ENCODE assay signal across 8 cellular contexts in the genomic region with DNA sequence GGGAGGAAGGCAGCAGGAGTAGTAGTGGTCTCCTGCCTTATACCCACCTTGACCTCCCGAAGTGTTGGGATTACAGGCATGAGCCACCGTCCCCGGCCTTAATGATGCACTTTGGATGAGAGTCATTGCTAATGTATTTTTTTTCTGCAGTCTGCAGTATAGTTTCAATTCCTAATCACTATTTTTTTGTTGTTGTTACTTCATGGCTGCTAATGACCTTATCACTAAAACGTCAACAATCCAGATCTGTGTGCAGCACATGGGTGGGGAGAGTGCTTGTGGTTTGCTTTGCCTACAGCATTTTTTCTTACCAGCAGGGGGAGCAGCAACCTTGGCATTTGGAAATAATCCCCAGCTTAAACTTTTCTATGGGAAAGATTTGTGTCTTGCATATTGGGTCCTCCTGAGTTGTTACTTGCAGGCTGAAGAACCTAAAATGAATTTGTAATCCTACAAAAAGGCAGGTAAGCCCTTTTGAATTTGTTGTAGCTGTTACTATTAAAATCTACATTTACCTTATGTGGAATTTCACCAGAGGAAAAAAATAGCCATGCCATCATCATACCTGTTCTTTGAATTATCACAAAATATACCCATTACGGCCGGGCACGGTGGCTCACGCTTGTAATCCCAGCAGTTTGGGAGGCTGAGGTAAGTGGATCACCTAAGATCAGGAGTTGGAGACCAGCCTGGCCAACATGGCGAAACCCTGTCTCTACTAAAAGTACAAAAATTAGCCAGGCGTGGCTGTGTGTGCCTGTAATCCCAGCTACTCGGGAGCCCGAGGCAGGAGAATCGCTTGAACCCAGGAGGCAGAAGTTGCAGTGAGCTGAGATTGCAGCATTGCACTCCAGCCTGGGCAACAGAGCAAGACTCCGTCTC. TPM values are rescaled to one million over a fixed set of nuclear protein-coding genes. Genes with fewer than 3 reads are reported as not detected.
DNase-seq lines count a peak whose midpoint lies in the region; ATAC-seq and TF ChIP-seq lines count a peak whose summit lies in the region.

No MANE protein-coding gene starts in this region.

- peak; percentile 78 to 86 for TF ChIP-seq CTCF in left lung (IDR thresholded peaks at IDR 0.05)

- H3K4me3 ChIP-seq in left lung, result no peak overlapping the region

- intact Hi-C loops in left lung (cut with DNase I), result no loop called here

- peak; percentile 48 to 72 (median 69) for DNase-seq in NCI-H1417 (lab: John Stamatoyannopoulos, UW)
- DNase-seq in NCI-H1417 treated with DMSO at 0.1 percent for 48 hours (lab: John Stamatoyannopoulos, UW), result no peak
- DNase-seq in NCI-H2196 treated with DMSO at 0.1 percent for 48 hours (lab: John Stamatoyannopoulos, UW; ENCODE audit: unreplicated experiment), result peak; percentile 30
- peak; percentile 63 for DNase-seq in activated CD4-positive, alpha-beta T cell treated with anti-CD3 and anti-CD28 coated beads for 1 hour
- DNase-seq in cerebellum (ENCODE audit: low spot score), result peak; percentile 62
- peak in 1 of 2 donors; percentile 46 for DNase-seq in left lung
- DNase-seq in stimulated activated CD8-positive, alpha-beta memory T cell treated with anti-CD3 and anti-CD28 coated beads, Interleukin-12 subunit alpha, Interleukin-12 subunit beta, amount 100 ng/mL, for 1 hour (ENCODE audit: low read depth), result peak; percentile 73

- H3K36me3 ChIP-seq in left lung, result no peaks in the 10 kb centered on the region

- H3K27ac ChIP-seq in left lung, result no peak overlapping the region

- H3K4me1 ChIP-seq in left lung, result no peaks in the 10 kb centered on the region

- H3K27me3 ChIP-seq in left lung, result no peaks in the 10 kb centered on the region

- H3K9me3 ChIP-seq in left lung, result no peaks in the 10 kb centered on the region

- peak; percentile 62 for ATAC-seq in HG02840 (IDR thresholded peaks at IDR 0.05; ENCODE audit: low FRiP score, unreplicated experiment)
- peak; percentile 91 for ATAC-seq in left lung

RNA-seq across cellular contexts. Expression of a gene that starts 6.3 kb away (rescaled TPM):
- total RNA-seq in cerebellum (24.2 TPM), left lung (10 to 100 TPM in 1 of 2 donors, 1 to 10 TPM in 1; 7.3 to 11.8 TPM)

RNA-seq across cellular contexts. Expression of a gene that starts 17.1 kb away (rescaled TPM):
- total RNA-seq in cerebellum, result not detected
- total RNA-seq in left lung, result not detected

RNA-seq across cellular contexts. Expression of a gene that starts 31.7 kb away (rescaled TPM):
- total RNA-seq in cerebellum (0.09 TPM), left lung (1 to 10 TPM; 1.8 to 8.1 TPM)

RNA-seq across cellular contexts. Expression of a gene that starts 40.1 kb away (rescaled TPM):
- total RNA-seq in cerebellum (4.5 TPM), left lung (10 to 100 TPM; 18.8 to 50.9 TPM)
